In genomic region chr19:2446390-2446789, GRCh38 we compare ENCODE assay signal across 10 cellular contexts. TPM values are rescaled to one million over a fixed set of nuclear protein-coding genes. Genes with fewer than 3 reads are reported as not detected.
DNase-seq lines count a peak whose midpoint lies in the region; TF ChIP-seq lines count a peak whose summit lies in the region.
"Had no signal": no experiment of that assay in that cellular context is flagged by ENCODE, and none has a peak within 500 bp of the region (broad histone marks: within the 10 kb centered on the region; RNA-seq: fewer than 3 reads in every experiment).

No MANE protein-coding gene starts in this region.

- no peaks in the 10 kb centered on the region for H3K9me3 ChIP-seq in neural progenitor cell (ENCODE audit: low read depth)
- H3K9me3 ChIP-seq in MG63: no peaks in the 10 kb centered on the region

- H3K4me1 ChIP-seq in neural progenitor cell: peaks cover 7% of the 10 kb centered on the region

- peaks cover 67% of the 10 kb centered on the region for H3K36me3 Mint-ChIP-seq in activated T-cell treated with anti-CD3 and anti-CD28 coated beads, Interleukin-2, amount 50 U/mL, for 24 hours (ENCODE audit: low read depth)
- H3K36me3 Mint-ChIP-seq in neural progenitor cell: peaks cover 16% of the 10 kb centered on the region

- no peaks in the 10 kb centered on the region for H3K9me3 Mint-ChIP-seq in activated T-cell treated with anti-CD3 and anti-CD28 coated beads, Interleukin-2, amount 50 U/mL, for 24 hours
- no peaks in the 10 kb centered on the region for H3K9me3 Mint-ChIP-seq in neural progenitor cell

- no peaks in the 10 kb centered on the region for H3K27me3 ChIP-seq in neural progenitor cell
- no peaks in the 10 kb centered on the region for H3K27me3 ChIP-seq in MG63

- H3K4me2 ChIP-seq in neural progenitor cell: peak overlapping the region; percentile 38

- DNase-seq in GM13977 (ENCODE audit: low spot score): peak; percentile 77
- DNase-seq in MV-4-11 (lab: John Stamatoyannopoulos, UW): peak; percentile 72
- no peak for DNase-seq in activated T-cell treated with anti-CD3 and anti-CD28 coated beads, Interleukin-2, amount 50 U/mL, for 24 hours
- DNase-seq in neural progenitor cell (ENCODE audit: low spot score): no peak
- DNase-seq in NCI-H2081 treated with DMSO at 0.1 percent for 48 hours (lab: John Stamatoyannopoulos, UW): no peak
- no peak for DNase-seq in MG63
- no peak for DNase-seq in NCI-H69 (lab: John Stamatoyannopoulos, UW)
- DNase-seq in HPDE6-E6E7 (ENCODE audit: extremely low spot score): no peak
- DNase-seq: dermis blood vessel endothelial cell; NK-92 treated with Interleukin-12 subunit alpha and Interleukin-12 subunit beta, amount 100 ng/mL, for 24 hours had no signal

- peaks cover 94% of the 10 kb centered on the region for H4K20me1 ChIP-seq in neural progenitor cell (ENCODE audit: low read depth)

- H3K36me3 ChIP-seq in neural progenitor cell (no peaks in the 10 kb centered on the region), MG63 (peaks cover 3% of the 10 kb centered on the region; the same call in 1 of the 2 replicates)

- in situ Hi-C loops in GM13977 (cut with MboI; ENCODE audit: low pct_unique_long_range_greater_than_20kb, low sequenced_read_pairs, unreplicated experiment): no loop called here

- H3K79me2 ChIP-seq in neural progenitor cell (ENCODE audit: low read depth): peaks cover 85% of the 10 kb centered on the region

- peaks cover 24% of the 10 kb centered on the region for H3K4me1 Mint-ChIP-seq in activated T-cell treated with anti-CD3 and anti-CD28 coated beads, Interleukin-2, amount 50 U/mL, for 24 hours (ENCODE audit: low read depth)
- peaks cover 13% of the 10 kb centered on the region for H3K4me1 Mint-ChIP-seq in neural progenitor cell

- H2AFZ ChIP-seq in neural progenitor cell (replicated peaks): no peak overlapping the region

- H3K4me3 Mint-ChIP-seq in activated T-cell treated with anti-CD3 and anti-CD28 coated beads, Interleukin-2, amount 50 U/mL, for 24 hours: peak overlapping the region; percentile 62
- no peak overlapping the region for H3K4me3 Mint-ChIP-seq in neural progenitor cell

- no peak overlapping the region for H3K9ac ChIP-seq in neural progenitor cell

- no peaks in the 10 kb centered on the region for H3F3A ChIP-seq in neural progenitor cell (ENCODE audit: low read depth)

- peak overlapping the region; percentile 11 for H3K27ac ChIP-seq in neural progenitor cell

- TF ChIP-seq CTCF in GM13977 (IDR thresholded peaks at IDR 0.05; ENCODE audit: extremely low read depth, insufficient read depth, missing control alignments): no peak
- TF ChIP-seq CTCF in neural progenitor cell (IDR thresholded peaks at IDR 0.05): no peak

- H3K27me3 Mint-ChIP-seq in activated T-cell treated with anti-CD3 and anti-CD28 coated beads, Interleukin-2, amount 50 U/mL, for 24 hours: no peaks in the 10 kb centered on the region
- peaks cover 3% of the 10 kb centered on the region for H3K27me3 Mint-ChIP-seq in neural progenitor cell (ENCODE audit: insufficient read depth, low read depth)

- no peak overlapping the region for H3K4me3 ChIP-seq in neural progenitor cell
- H3K4me3 ChIP-seq in MG63: no peak overlapping the region

- peak overlapping the region; percentile 80 for H3K27ac Mint-ChIP-seq in activated T-cell treated with anti-CD3 and anti-CD28 coated beads, Interleukin-2, amount 50 U/mL, for 24 hours
- H3K27ac Mint-ChIP-seq in neural progenitor cell: peak overlapping the region; percentile 82

RNA-seq across cellular contexts. Expression of gene LMNB2, which starts 10.4 kb away (rescaled TPM):
- total RNA-seq in neural progenitor cell (ENCODE audit: low replicate concordance): 78.0 and 246 TPM in 2 replicates
- total RNA-seq in MG63 (2014; rRNA removed; shearing (Covaris generic); ENCODE audit: low replicate concordance): 124 and 171 TPM in 2 replicates

RNA-seq across cellular contexts. Expression of gene TIMM13, which starts 19.0 kb away (rescaled TPM):
- total RNA-seq in neural progenitor cell (ENCODE audit: low replicate concordance): 22.3 and 37.9 TPM in 2 replicates
- 17.2 and 34.5 TPM in 2 replicates for total RNA-seq in MG63 (2014; rRNA removed; shearing (Covaris generic); ENCODE audit: low replicate concordance)

RNA-seq across cellular contexts. Expression of gene GADD45B, which starts 29.5 kb away (rescaled TPM):
- 3.9 and 6.2 TPM in 2 replicates for total RNA-seq in neural progenitor cell (ENCODE audit: low replicate concordance)
- 36.4 and 48.7 TPM in 2 replicates for total RNA-seq in MG63 (2014; rRNA removed; shearing (Covaris generic); ENCODE audit: low replicate concordance)

Comparison
In these comparisons a context has a peak if more than half of its experiments do, and no peak if none do; other contexts are left out.
1. DNase-seq: peak in GM13977 (single experiment) and MV-4-11 (single experiment); none in activated T-cell treated with anti-CD3 and anti-CD28 coated beads, Interleukin-2, amount 50 U/mL, for 24 hours (single experiment), neural progenitor cell (single experiment), NCI-H2081 treated with DMSO at 0.1 percent for 48 hours (single experiment), MG63 (single experiment), NCI-H69 (single experiment) and HPDE6-E6E7 (single experiment).